In genomic region chr16:49854227-49855203, GRCh38 we compare ENCODE assay signal across 8 cellular contexts. TPM values are rescaled to one million over a fixed set of nuclear protein-coding genes. Genes with fewer than 3 reads are reported as not detected.
DNase-seq lines count a peak whose midpoint lies in the region; ATAC-seq, FAIRE-seq and TF ChIP-seq lines count a peak whose summit lies in the region.

No MANE protein-coding gene starts in this region.

- dilution Hi-C loops in IMR-90 (cut with HindIII; ENCODE audit: low sequenced_read_pairs, unreplicated experiment): no loop called here

- H2BK5ac ChIP-seq in IMR-90 (ENCODE audit: low read depth, low read length, poor library complexity, severe bottlenecking) (no peak overlapping the region), mesenchymal stem cell (ENCODE audit: low read depth, low read length, poor library complexity, severe bottlenecking) (peak overlapping the region; percentile 9)

- H3K4me1 ChIP-seq in IMR-90 (ENCODE audit: control insufficient read depth, insufficient read depth, low read length) (peaks cover 2% of the 10 kb centered on the region; the same call in 1 of the 2 replicates), mesenchymal stem cell (ENCODE audit: control insufficient read depth, insufficient read depth, low read depth, low read length) (peaks cover 35% of the 10 kb centered on the region)

- TF ChIP-seq RAD21 in IMR-90 (IDR thresholded peaks at IDR 0.05; ENCODE audit: low read length): no peak

- no peak overlapping the region for H3K56ac ChIP-seq in IMR-90 (ENCODE audit: extremely low read depth, insufficient read depth, low read length)

- no peaks in the 10 kb centered on the region for H3K9me3 Mint-ChIP-seq in activated CD4-positive, alpha-beta T cell treated with anti-CD3 and anti-CD28 coated beads, Interleukin-2, amount 10 ng/mL, durations not matched to agents 7 days and 5 days
- H3K9me3 Mint-ChIP-seq in central memory CD8-positive, alpha-beta T cell: no peaks in the 10 kb centered on the region

- H3K4ac ChIP-seq in IMR-90 (ENCODE audit: low read depth, low read length): no peak overlapping the region
- H3K4ac ChIP-seq in mesenchymal stem cell (ENCODE audit: low read depth in 1 of 2, low read length in 2 of 2): peak overlapping the region; percentile 91 to 93

- H2AK9ac ChIP-seq in IMR-90 (replicated peaks; ENCODE audit: low read depth, low read length, poor library complexity): no peak overlapping the region

- H3K4me2 ChIP-seq in IMR-90 (ENCODE audit: low read depth, low read length) (no peak overlapping the region), mesenchymal stem cell (ENCODE audit: low read length, poor library complexity, severe bottlenecking) (peak overlapping the region; percentile 84)

- H2BK15ac ChIP-seq in IMR-90 (ENCODE audit: low read depth, low read length): no peak overlapping the region
- peak overlapping the region; percentile 73 for H2BK15ac ChIP-seq in mesenchymal stem cell (ENCODE audit: low read depth, poor library complexity, severe bottlenecking)

- H3K4me3 Mint-ChIP-seq in activated CD4-positive, alpha-beta T cell treated with anti-CD3 and anti-CD28 coated beads, Interleukin-2, amount 10 ng/mL, durations not matched to agents 7 days and 5 days: peak overlapping the region; percentile 58
- peak overlapping the region; percentile 77 for H3K4me3 Mint-ChIP-seq in central memory CD8-positive, alpha-beta T cell

- BruUV-seq in IMR-90 (replicated peaks; lab: Mats Ljungman, UMichigan): no TSS peak

- H4K91ac ChIP-seq in IMR-90 (ENCODE audit: insufficient read depth, low read depth, low read length): no peak overlapping the region
- H4K91ac ChIP-seq in mesenchymal stem cell (ENCODE audit: low read length): peak overlapping the region; percentile 70

- in situ Hi-C loops in IMR-90 (cut with MboI; ENCODE audit: low sequenced_read_pairs): no loop called here

- H3K27me3 Mint-ChIP-seq in activated CD4-positive, alpha-beta T cell treated with anti-CD3 and anti-CD28 coated beads, Interleukin-2, amount 10 ng/mL, durations not matched to agents 7 days and 5 days: peaks cover 53% of the 10 kb centered on the region
- H3K27me3 Mint-ChIP-seq in central memory CD8-positive, alpha-beta T cell: peaks cover 57% of the 10 kb centered on the region

- no peaks in the 10 kb centered on the region for H3K36me3 ChIP-seq in IMR-90 (ENCODE audit: control insufficient read depth, insufficient read depth, low read length)
- H3K36me3 ChIP-seq in mesenchymal stem cell (ENCODE audit: control insufficient read depth in 1 of 2, insufficient read depth in 2 of 2, low read depth in 1 of 2, low read length in 2 of 2): no peaks in the 10 kb centered on the region

- H3K4me3 ChIP-seq in IMR-90 (ENCODE audit: insufficient read depth, low read depth, low read length) (peak overlapping the region; percentile 71; the same call in 1 of the 2 replicates), mesenchymal stem cell (ENCODE audit: insufficient read depth in 1 of 2, low read depth in 1 of 2, low read length in 2 of 2) (peak overlapping the region; percentile 75 to 83)

- no peak overlapping the region for H3K18ac ChIP-seq in IMR-90 (ENCODE audit: low read depth, low read length)
- peak overlapping the region; percentile 90 to 95 for H3K18ac ChIP-seq in mesenchymal stem cell (ENCODE audit: low read depth in 1 of 2, low read length in 2 of 2)

- no peaks in the 10 kb centered on the region for H3K79me1 ChIP-seq in IMR-90 (ENCODE audit: low read depth in 1 of 2, low read length in 2 of 2)
- peaks cover 17% of the 10 kb centered on the region for H3K79me1 ChIP-seq in mesenchymal stem cell (replicated peaks; ENCODE audit: low read length, poor library complexity, severe bottlenecking)

- H3K27me3 ChIP-seq in IMR-90 (ENCODE audit: control insufficient read depth, insufficient read depth, low read length) (peaks cover 68% of the 10 kb centered on the region), mesenchymal stem cell (ENCODE audit: control insufficient read depth in 1 of 2, insufficient read depth in 1 of 2, low read length in 2 of 2) (peaks cover 6 to 11% of the 10 kb centered on the region in 2 experiments)

- TF ChIP-seq CTCF in IMR-90 (conservative IDR thresholded peaks at IDR 0.05; ENCODE audit: low read depth, low read length): no peak

- H3K23ac ChIP-seq in IMR-90 (ENCODE audit: low read depth, low read length) (no peak overlapping the region), mesenchymal stem cell (ENCODE audit: low read length in 2 of 2) (peak overlapping the region in 1 of 2 experiments; percentile 68)

- no peaks in the 10 kb centered on the region; the same call in 1 of the 2 replicates for H4K20me1 ChIP-seq in IMR-90 (ENCODE audit: insufficient read depth, low read length)

- no peak for DNase-seq in activated CD4-positive, alpha-beta T cell treated with anti-CD3 and anti-CD28 coated beads, Interleukin-2, amount 10 ng/mL, durations not matched to agents 7 days and 5 days
- no peak for DNase-seq in activated CD4-positive, alpha-beta T cell treated with anti-CD3 and anti-CD28 coated beads for 1 hour
- DNase-seq in IMR-90 (no peak), mesenchymal stem cell (peak; percentile 34), urothelium cell line (ENCODE audit: low spot score) (peak; percentile 65), NCI-H1694 (lab: John Stamatoyannopoulos, UW) (no peak), GOT3 (lab: John Stamatoyannopoulos, UW) (no peak)
- no peak for DNase-seq in central memory CD8-positive, alpha-beta T cell (ENCODE audit: low spot score in 2 of 2)

- H4K5ac ChIP-seq in IMR-90 (ENCODE audit: low read depth, low read length): no peak overlapping the region

- H3K14ac ChIP-seq in IMR-90 (replicated peaks; ENCODE audit: low read depth, low read length): no peak overlapping the region
- H3K14ac ChIP-seq in mesenchymal stem cell (ENCODE audit: low read length in 2 of 2): peak overlapping the region in 1 of 2 experiments; percentile 58

- 3% methylated on average over 22 of the region's 76 CpGs; no CpG with 5 or more reads in 1 of the 2 experiments for WGBS in IMR-90 (ENCODE audit: extremely low coverage in 2 of 2, insufficient read length in 1 of 2), 2 experiments
- 3% methylated on average over 40 of the region's 76 CpGs for WGBS in mesenchymal stem cell

- ATAC-seq in IMR-90 (ENCODE audit: low read depth): peak; percentile 9
- ATAC-seq in central memory CD8-positive, alpha-beta T cell (replicated peaks; ENCODE audit: extremely low read depth, poor library complexity, severe bottlenecking): no peak

- no peak overlapping the region for H2AK5ac ChIP-seq in IMR-90 (ENCODE audit: low read depth, low read length)
- H2AK5ac ChIP-seq in mesenchymal stem cell (ENCODE audit: low read length, severe bottlenecking): no peak overlapping the region

- H3K9ac ChIP-seq in IMR-90 (ENCODE audit: low read depth, low read length) (no peak overlapping the region), mesenchymal stem cell (ENCODE audit: low read length) (peak overlapping the region; percentile 76)

- H2AFZ ChIP-seq in IMR-90 (replicated peaks; ENCODE audit: low read length, poor library complexity) (peak overlapping the region; percentile 75), mesenchymal stem cell (ENCODE audit: low read depth, low read length) (no peak overlapping the region)

- POLR2A ChIA-PET in activated CD4-positive, alpha-beta T cell treated with anti-CD3 and anti-CD28 coated beads, Interleukin-2, amount 10 ng/mL, durations not matched to agents 7 days and 5 days (lab: Charles Lee): no interaction called here
- POLR2A ChIA-PET in IMR-90 (lab: Charles Lee; ENCODE audit: unreplicated experiment): no interaction called here

- H4K8ac ChIP-seq in IMR-90 (ENCODE audit: low read depth in 2 of 2, low read length in 2 of 2) (no peak overlapping the region), mesenchymal stem cell (ENCODE audit: low read length) (peak overlapping the region; percentile 85)

- no peaks in the 10 kb centered on the region for H3K9me1 ChIP-seq in IMR-90 (ENCODE audit: insufficient read depth, low read length)

- no peak overlapping the region for H2BK20ac ChIP-seq in IMR-90 (ENCODE audit: low read depth, low read length)

- H2BK12ac ChIP-seq in mesenchymal stem cell (ENCODE audit: low read length in 2 of 2): peak overlapping the region in 1 of 2 experiments; percentile 3

- H3K9me3 ChIP-seq in IMR-90 (ENCODE audit: control insufficient read depth, insufficient read depth, low read length) (no peaks in the 10 kb centered on the region), mesenchymal stem cell (ENCODE audit: control insufficient read depth, low read length) (no peaks in the 10 kb centered on the region)

- H2BK120ac ChIP-seq in IMR-90 (ENCODE audit: low read depth, low read length) (no peak overlapping the region), mesenchymal stem cell (ENCODE audit: low read depth, low read length) (peak overlapping the region; percentile 77)

- peaks cover 13% of the 10 kb centered on the region for H3K4me1 Mint-ChIP-seq in activated CD4-positive, alpha-beta T cell treated with anti-CD3 and anti-CD28 coated beads, Interleukin-2, amount 10 ng/mL, durations not matched to agents 7 days and 5 days
- H3K4me1 Mint-ChIP-seq in central memory CD8-positive, alpha-beta T cell: peaks cover 4% of the 10 kb centered on the region

- H3K36me3 Mint-ChIP-seq in activated CD4-positive, alpha-beta T cell treated with anti-CD3 and anti-CD28 coated beads, Interleukin-2, amount 10 ng/mL, durations not matched to agents 7 days and 5 days (ENCODE audit: low read depth): peaks cover 1% of the 10 kb centered on the region
- H3K36me3 Mint-ChIP-seq in central memory CD8-positive, alpha-beta T cell (ENCODE audit: insufficient read depth): peaks cover 1% of the 10 kb centered on the region

- no peak for TF ChIP-seq POLR2A in IMR-90 (IDR thresholded peaks at IDR 0.05; ENCODE audit: low read depth, low read length)

- CTCF ChIA-PET in activated CD4-positive, alpha-beta T cell treated with anti-CD3 and anti-CD28 coated beads, Interleukin-2, amount 10 ng/mL, durations not matched to agents 7 days and 5 days (lab: Charles Lee): no interaction called here
- CTCF ChIA-PET in IMR-90 (lab: Yijun Ruan, JAX): no interaction called here

- intact Hi-C loops in IMR-90 (cut with micrococcal nuclease): loop anchor here (5.0 kb wide), 1 partner anchor 362 kb away; no protein-coding TSS in a partner anchor

- H3K27ac Mint-ChIP-seq in activated CD4-positive, alpha-beta T cell treated with anti-CD3 and anti-CD28 coated beads, Interleukin-2, amount 10 ng/mL, durations not matched to agents 7 days and 5 days: no peak overlapping the region
- H3K27ac Mint-ChIP-seq in central memory CD8-positive, alpha-beta T cell (ENCODE audit: low read depth): no peak overlapping the region

- H3K27ac ChIP-seq in IMR-90 (ENCODE audit: insufficient read depth, low read length) (no peak overlapping the region), mesenchymal stem cell (ENCODE audit: low read length, poor library complexity, severe bottlenecking) (no peak overlapping the region)

- FAIRE-seq in urothelium cell line (lab: Jason Lieb, UNC): no peak

RNA-seq across cellular contexts. Expression of gene ZNF423, which starts 1.4 kb away (rescaled TPM):
- not detected for total RNA-seq in activated CD4-positive, alpha-beta T cell treated with anti-CD3 and anti-CD28 coated beads, Interleukin-2, amount 10 ng/mL, durations not matched to agents 7 days and 5 days
- total RNA-seq in IMR-90 (2012; rRNA removed): under 0.01 TPM in 2 replicates
- polyA plus RNA-seq in IMR-90 (2012; rRNA removed): 0.10 and 0.17 TPM in 2 replicates
- 0.05 TPM in 1 of 2 replicates, not detected in the other for polyA plus RNA-seq in IMR-90 (2012; cell fraction: cytosol; rRNA removed)
- polyA plus RNA-seq in IMR-90 (2012; cell fraction: nucleus; rRNA removed; ENCODE audit: low replicate concordance): 0.02 and 0.04 TPM in 2 replicates
- 1.4 TPM for polyA plus RNA-seq in mesenchymal stem cell (2013, experiment 1 of 2)
- 1.6 TPM for polyA plus RNA-seq in mesenchymal stem cell (2013, experiment 2 of 2)

Comparison
In these comparisons a context has a peak if more than half of its experiments do, and no peak if none do; other contexts are left out.
1. DNase-seq: peak in mesenchymal stem cell (single experiment) and urothelium cell line (single experiment); none in activated CD4-positive, alpha-beta T cell treated with anti-CD3 and anti-CD28 coated beads, Interleukin-2, amount 10 ng/mL, durations not matched to agents 7 days and 5 days (single experiment), activated CD4-positive, alpha-beta T cell treated with anti-CD3 and anti-CD28 coated beads for 1 hour (single experiment), IMR-90 (single experiment), central memory CD8-positive, alpha-beta T cell (0 of 2), NCI-H1694 (single experiment) and GOT3 (single experiment).